ENCODE assay signal across 5 cellular contexts in genomic region chr17:12136646-12137045, GRCh38.
"Had no signal": no experiment of that assay in that cellular context is flagged by ENCODE, and none has a peak within 500 bp of the region (broad histone marks: within the 10 kb centered on the region; RNA-seq: fewer than 3 reads in every experiment).

No MANE protein-coding gene starts in this region.

- H3K4me3 ChIP-seq: GM23338, K562 had no signal

- H3K4me1 Mint-ChIP-seq: GM23338, H9 had no signal

- H3K27ac Mint-ChIP-seq: GM23338, H9 had no signal

- ATAC-seq: GM23338, K562 had no signal

- H3K4me3 Mint-ChIP-seq: GM23338, H9 had no signal

- H3K4me2 ChIP-seq: GM23338 had no signal

- H2AFZ ChIP-seq: GM23338 had no signal

- DNase-seq: H9, HCEC 1CT, IMR-90 had no signal
